Comparison of ENCODE assay signal across 8 cellular contexts in genomic region chr2:168247341-168248305, GRCh38. TPM values are rescaled to one million over a fixed set of nuclear protein-coding genes. Genes with fewer than 3 reads are reported as not detected.
DNase-seq lines count a peak whose midpoint lies in the region; ATAC-seq lines count a peak whose summit lies in the region.

Gene STK39, minus strand, starts transcription at chr2:168247595. Its CDS starts 160 bp downstream, at chr2:168247435.

- H3K36me3 Mint-ChIP-seq in central memory CD8-positive, alpha-beta T cell (ENCODE audit: insufficient read depth), result peaks cover 11% of the 10 kb centered on the region

- ATAC-seq in GM18519 (IDR thresholded peaks at IDR 0.05; ENCODE audit: low FRiP score, unreplicated experiment) (peak; percentile 58), HG03066 (IDR thresholded peaks at IDR 0.05; ENCODE audit: low read depth, unreplicated experiment) (peak; percentile 85)
- ATAC-seq in central memory CD8-positive, alpha-beta T cell (replicated peaks; ENCODE audit: extremely low read depth, poor library complexity, severe bottlenecking), result peak; percentile 53

- H3K27me3 Mint-ChIP-seq in central memory CD8-positive, alpha-beta T cell, result no peaks in the 10 kb centered on the region

- H3K9me3 Mint-ChIP-seq in central memory CD8-positive, alpha-beta T cell, result no peaks in the 10 kb centered on the region

- H3K4me3 Mint-ChIP-seq in central memory CD8-positive, alpha-beta T cell, result peak within 1 kb of the TSS; percentile 79

- peaks cover 30% of the 10 kb centered on the region for H3K4me1 Mint-ChIP-seq in central memory CD8-positive, alpha-beta T cell

- peak; percentile 73 for DNase-seq in A172 (ENCODE audit: low spot score)
- peak; percentile 91 for DNase-seq in NCI-H2227 (lab: John Stamatoyannopoulos, UW; ENCODE audit: unreplicated experiment)
- peak; percentile 41 to 61 (median 46) for DNase-seq in activated CD4-positive, CD25-positive, alpha-beta regulatory T cell (lab: John Stamatoyannopoulos, UW)
- DNase-seq in central memory CD8-positive, alpha-beta T cell (ENCODE audit: low spot score in 2 of 2), result peak; percentile 50 to 63
- DNase-seq in islet precursor cell, result peak; percentile 86
- peak; percentile 46 to 70 (median 48) for DNase-seq in stimulated activated CD4-positive, alpha-beta T cell treated with anti-CD3 and anti-CD28 coated beads, Interleukin-12 subunit alpha, Interleukin-12 subunit beta, amount 100 ng/mL, for 48 hours (ENCODE audit: low read depth in 2 of 3, low spot score in 1 of 3)

- H3K27ac Mint-ChIP-seq in central memory CD8-positive, alpha-beta T cell (ENCODE audit: low read depth), result peak within 1 kb of the TSS; percentile 79

RNA-seq across cellular contexts. Expression of gene STK39, which starts in this region (rescaled TPM):
- 35.3 and 37.5 TPM in 2 replicates for total RNA-seq in A172 (2014; rRNA removed; shearing (Covaris generic))

Comparison
In these comparisons a context has a peak if more than half of its experiments do, and no peak if none do; other contexts are left out.
1. Peak in every context shown above with its lines: DNase-seq and ATAC-seq.